Comparison of ENCODE assay signal across 12 cellular contexts in genomic region chr17:28946239-28946638, GRCh38. TPM values are rescaled to one million over a fixed set of nuclear protein-coding genes. Genes with fewer than 3 reads are reported as not detected.
DNase-seq lines count a peak whose midpoint lies in the region; ATAC-seq and TF ChIP-seq lines count a peak whose summit lies in the region.
"Had no signal": no experiment of that assay in that cellular context is flagged by ENCODE, and none has a peak within 500 bp of the region (broad histone marks: within the 10 kb centered on the region; RNA-seq: fewer than 3 reads in every experiment).

No MANE protein-coding gene starts in this region.

- DNase-seq in heart right ventricle (no peak), left ventricle myocardium superior (no peak), amniotic epithelial cell (ENCODE audit: low read depth) (peak; percentile 40), kidney glomerular epithelial cell (lab: John Stamatoyannopoulos, UW) (peak; percentile 78), vagina (ENCODE audit: extremely low spot score in 2 of 2) (no peak), HT-29 (ENCODE audit: low spot score) (no peak), NCI-H146 (lab: John Stamatoyannopoulos, UW) (no peak)
- DNase-seq: DMS153, NCI-H2029 treated with DMSO at 0.1 percent for 48 hours had no signal

- intact Hi-C loops in heart right ventricle (cut with DNase I): loop anchor here in 5 of 10 donors (5.0 to 10.0 kb wide), 4 partner anchors 39 to 101 kb away; partner anchors contain the start of genes FAM222B (in 2 of the 5), DHRS13 (in 1 of the 5) and FLOT2 (in 1 of the 5)
- intact Hi-C loops in left ventricle myocardium superior (cut with micrococcal nuclease): no loop called here
- intact Hi-C loops in vagina (cut with DNase I): no loop called here

- H3K36me3 ChIP-seq in heart right ventricle (peaks cover 0 to 44% (median 0%) of the 10 kb centered on the region in 9 donors), vagina (peaks cover 0 to 11% of the 10 kb centered on the region in 2 donors)

- ATAC-seq in heart right ventricle (no peak), left ventricle myocardium superior (no peak), HG03095 (IDR thresholded peaks at IDR 0.05; ENCODE audit: unreplicated experiment) (no peak)
- ATAC-seq: HCT116 had no signal

- TF ChIP-seq CTCF in heart right ventricle (IDR thresholded peaks at IDR 0.05) (no peak), vagina (IDR thresholded peaks at IDR 0.05) (no peak)

- H3K27ac ChIP-seq in heart right ventricle (peak overlapping the region in 6 of 10 donors; percentile 37 to 93 (median 60)), vagina (peak overlapping the region; percentile 33)

- no peak for TF ChIP-seq POLR2A in vagina (IDR thresholded peaks at IDR 0.05)

- peaks cover 17 to 75% (median 58%) of the 10 kb centered on the region in 9 donors for H3K4me1 ChIP-seq in heart right ventricle
- peaks cover 72% of the 10 kb centered on the region for H3K4me1 ChIP-seq in vagina

- 36% methylated on average over 4 of the region's 4 CpGs for WGBS in heart right ventricle, 2 donors

- no peaks in the 10 kb centered on the region for H3K27me3 ChIP-seq in heart right ventricle
- no peaks in the 10 kb centered on the region for H3K27me3 ChIP-seq in vagina

- H3K4me3 ChIP-seq in heart right ventricle (no peak overlapping the region), vagina (no peak overlapping the region)

- no peaks in the 10 kb centered on the region for H3K9me3 ChIP-seq in heart right ventricle
- H3K9me3 ChIP-seq in vagina: no peaks in the 10 kb centered on the region

RNA-seq across cellular contexts. Expression of gene PHF12, which starts 5.1 kb away (rescaled TPM):
- total RNA-seq in heart right ventricle (10 to 100 TPM; 18.4 to 28.0 (median 21.6) TPM), left ventricle myocardium superior (20.4 TPM), vagina (54.5 TPM)
- 10 to 100 TPM in 1 of 2 donors, 1 to 10 TPM in 1; 7.3 to 11.2 TPM for polyA plus RNA-seq in heart right ventricle
- 32.0 and 34.7 TPM in 2 replicates for total RNA-seq in HT-29 (2014; rRNA removed; shearing (Covaris generic))

RNA-seq across cellular contexts. Expression of gene DHRS13, which starts 43.4 kb away (rescaled TPM):
- total RNA-seq in heart right ventricle (1 to 10 TPM; 1.1 to 5.6 (median 2.2) TPM), left ventricle myocardium superior (3.8 TPM), vagina (11.8 TPM)
- 1 to 10 TPM; 5.4 to 5.5 TPM for polyA plus RNA-seq in heart right ventricle
- 15.2 and 17.6 TPM in 2 replicates for total RNA-seq in HT-29 (2014; rRNA removed; shearing (Covaris generic))

RNA-seq across cellular contexts. Expression of gene FLOT2, which starts 48.7 kb away (rescaled TPM):
- 100 to 1,000 TPM in 3 of 10 donors, 10 to 100 TPM in 7; 82.8 to 159 (median 90.7) TPM for total RNA-seq in heart right ventricle
- 10 to 100 TPM; 38.3 to 51.6 TPM for polyA plus RNA-seq in heart right ventricle
- total RNA-seq in left ventricle myocardium superior: 108 TPM
- 56.2 TPM for total RNA-seq in vagina
- total RNA-seq in HT-29 (2014; rRNA removed; shearing (Covaris generic)): 49.7 and 55.6 TPM in 2 replicates

RNA-seq across cellular contexts. Expression of gene SEZ6, which starts 59.6 kb away (rescaled TPM):
- total RNA-seq in heart right ventricle (not detected), left ventricle myocardium superior (not detected), vagina (not detected)
- not detected for polyA plus RNA-seq in heart right ventricle
- total RNA-seq in HT-29 (2014; rRNA removed; shearing (Covaris generic)): 0.05 TPM in 1 of 2 replicates, not detected in the other
- total RNA-seq: liver had no signal

Comparison
In these comparisons a context has a peak if more than half of its experiments do, and no peak if none do; other contexts are left out.
1. DNase-seq: peak in amniotic epithelial cell (single experiment) and kidney glomerular epithelial cell (single experiment); none in heart right ventricle (0 of 2), left ventricle myocardium superior (single experiment), vagina (0 of 2), HT-29 (single experiment) and NCI-H146 (single experiment).